ENCODE assay signal across 1 cellular context in the genomic region with DNA sequence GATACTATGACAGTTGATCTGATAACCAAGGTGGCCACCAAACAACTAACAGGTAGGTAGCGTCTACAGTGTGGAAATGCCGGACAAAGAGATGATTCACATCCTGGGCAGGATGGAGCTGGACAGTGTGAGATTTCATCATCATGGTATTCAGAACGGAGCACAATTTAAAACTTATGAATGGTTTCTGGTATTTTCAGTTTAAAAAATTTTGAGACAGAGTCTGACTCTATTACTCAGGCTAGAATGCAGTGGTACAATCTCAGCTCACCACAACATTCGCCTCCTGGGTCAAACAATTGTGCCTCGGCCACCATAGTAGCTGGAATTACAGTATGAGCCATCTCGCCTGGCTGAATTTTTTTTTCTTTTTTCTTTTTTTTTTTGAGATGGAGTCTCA.
TF ChIP-seq lines count a peak whose summit lies in the region.

No MANE protein-coding gene starts in this region.

TF ChIP-seq in HepG2, 621 proteins besides CTCF, POLR2A, EP300 and RAD21:
- no peak for TF ChIP-seq ZKSCAN8 (CRISPR knock-in tag; IDR thresholded peaks at IDR 0.05; ENCODE audit: borderline replicate concordance)
- no peak for TF ChIP-seq SP1 (IDR thresholded peaks at IDR 0.05)
- TF ChIP-seq SP1 (CRISPR knock-in tag; IDR thresholded peaks at IDR 0.05), result no peak
- TF ChIP-seq GABPA (IDR thresholded peaks at IDR 0.05; ENCODE audit: low read depth, low read length), result no peak
- TF ChIP-seq GABPA (CRISPR knock-in tag; IDR thresholded peaks at IDR 0.05; ENCODE audit: low read depth), result no peak
- TF ChIP-seq NFRKB (IDR thresholded peaks at IDR 0.05), result no peak
- TF ChIP-seq SKI (IDR thresholded peaks at IDR 0.05; ENCODE audit: partially characterized antibody), result no peak
- TF ChIP-seq CEBPG (CRISPR knock-in tag; IDR thresholded peaks at IDR 0.05), result peak; percentile 59
- TF ChIP-seq MTF1 (CRISPR knock-in tag; IDR thresholded peaks at IDR 0.05), result no peak
- no peak for TF ChIP-seq ATAD3A (CRISPR knock-in tag; IDR thresholded peaks at IDR 0.05)
- no peak for TF ChIP-seq NAIF1 (CRISPR knock-in tag; IDR thresholded peaks at IDR 0.05; ENCODE audit: borderline replicate concordance)
- TF ChIP-seq DNMT3B (CRISPR knock-in tag; conservative IDR thresholded peaks at IDR 0.05), result no peak
- no peak for TF ChIP-seq RFX3 (CRISPR knock-in tag; IDR thresholded peaks at IDR 0.05)
- TF ChIP-seq ETV5 (CRISPR knock-in tag; IDR thresholded peaks at IDR 0.05; ENCODE audit: borderline replicate concordance), result peak; percentile 22; the same call in 1 of the 2 replicates
- TF ChIP-seq ZIK1 (CRISPR knock-in tag; IDR thresholded peaks at IDR 0.05; ENCODE audit: borderline replicate concordance, low read depth), result no peak
- TF ChIP-seq EEA1 (CRISPR knock-in tag; IDR thresholded peaks at IDR 0.05; ENCODE audit: borderline replicate concordance), result no peak
- no peak for TF ChIP-seq ZNF205 (CRISPR knock-in tag; IDR thresholded peaks at IDR 0.05)
- TF ChIP-seq RCOR2 (CRISPR knock-in tag; IDR thresholded peaks at IDR 0.05), result no peak
- peak; percentile 81 for TF ChIP-seq FOSL2 (CRISPR knock-in tag; IDR thresholded peaks at IDR 0.05)
- TF ChIP-seq ZNF160 (CRISPR knock-in tag; IDR thresholded peaks at IDR 0.05), result no peak
- no peak for TF ChIP-seq ZNF782 (CRISPR knock-in tag; IDR thresholded peaks at IDR 0.05; ENCODE audit: borderline replicate concordance)
- peak; percentile 57 for TF ChIP-seq CEBPB (IDR thresholded peaks at IDR 0.05; ENCODE audit: borderline replicate concordance, low read depth, low read length)
- no peak for TF ChIP-seq ARNT (IDR thresholded peaks at IDR 0.05)
- no peak for TF ChIP-seq ZNF251 (CRISPR knock-in tag; IDR thresholded peaks at IDR 0.05)
- TF ChIP-seq SSRP1 (CRISPR knock-in tag; IDR thresholded peaks at IDR 0.05), result no peak
- TF ChIP-seq ELF3 (CRISPR knock-in tag; IDR thresholded peaks at IDR 0.05), result no peak
- no peak for TF ChIP-seq MED1 (CRISPR knock-in tag; IDR thresholded peaks at IDR 0.05)
- TF ChIP-seq PHF8 (CRISPR knock-in tag; IDR thresholded peaks at IDR 0.05), result no peak
- no peak for TF ChIP-seq FOXA3 (CRISPR knock-in tag; IDR thresholded peaks at IDR 0.05)
- no peak for TF ChIP-seq KLF16 (CRISPR knock-in tag; IDR thresholded peaks at IDR 0.05)
- TF ChIP-seq JUN (CRISPR knock-in tag; IDR thresholded peaks at IDR 0.05), result no peak
- no peak for TF ChIP-seq WIZ (CRISPR knock-in tag; IDR thresholded peaks at IDR 0.05)
- TF ChIP-seq ZFAT (CRISPR knock-in tag; conservative IDR thresholded peaks at IDR 0.05), result no peak
- no peak for TF ChIP-seq GTF2F1 (IDR thresholded peaks at IDR 0.05; ENCODE audit: low read length)
- peak; percentile 18; the same call in 1 of the 2 replicates for TF ChIP-seq SAP130 (CRISPR knock-in tag; IDR thresholded peaks at IDR 0.05; ENCODE audit: low read depth)
